Comparison of ENCODE assay signal across 14 cellular contexts in genomic region chr17:75722542-75723095, GRCh38. TPM values are rescaled to one million over a fixed set of nuclear protein-coding genes. Genes with fewer than 3 reads are reported as not detected.
A peak's percentile ranks its signal among the peaks of the same experiment; 100 is the strongest.
DNase-seq lines count a peak whose midpoint lies in the region; ATAC-seq and TF ChIP-seq lines count a peak whose summit lies in the region.
"Had no signal": no experiment of that assay in that cellular context is flagged by ENCODE, and none has a peak within 500 bp of the region (broad histone marks: within the 10 kb centered on the region; RNA-seq: fewer than 3 reads in every experiment).

No MANE protein-coding gene starts in this region.

- peaks cover 19 to 29% of the 10 kb centered on the region in 2 donors for H3K27me3 Mint-ChIP-seq in stimulated activated naive B cell treated with anti-CD40 and anti-IgM and Interleukin-4, amounts not matched to agents 10 μg/mL and 1 μg/mL and 100 μg/mL, for 72 hours

- 51 to 60% methylated on average over 9 of the region's 9 CpGs for WGBS in esophagus, 2 donors
- 59% methylated on average over 9 of the region's 9 CpGs for WGBS in prostate gland

- H3K4me3 ChIP-seq in right atrium auricular region (peak overlapping the region in 1 of 2 donors; percentile 59), esophagus (ENCODE audit: low read depth in 1 of 2, low read length in 2 of 2) (peak overlapping the region; percentile 51 to 87), prostate gland (peak overlapping the region; percentile 34 to 53)

- no peak for TF ChIP-seq POLR2A in prostate gland (IDR thresholded peaks at IDR 0.05)

- no peaks in the 10 kb centered on the region for H3K9me3 Mint-ChIP-seq in stimulated activated naive B cell treated with anti-CD40 and anti-IgM and Interleukin-4, amounts not matched to agents 10 μg/mL and 1 μg/mL and 100 μg/mL, for 72 hours
- H3K9me3 Mint-ChIP-seq: activated CD4-positive, alpha-beta memory T cell treated with anti-CD3 and anti-CD28 coated beads, Interleukin-2, amount 10 ng/mL, durations not matched to agents 7 days and 5 days; activated T-helper 17 cell treated with anti-CD3 and anti-CD28 coated beads, Interleukin-2, amount 50 U/mL, for 72 hours; stimulated activated naive CD8-positive, alpha-beta T cell treated with anti-CD3 and anti-CD28 coated beads, Interleukin-15, Interleukin-2, amounts not matched to agents 100 ng/mL and 50 ng/mL, for 24 hours had no signal

- H3K4me1 Mint-ChIP-seq in stimulated activated naive B cell treated with anti-CD40 and anti-IgM and Interleukin-4, amounts not matched to agents 10 μg/mL and 1 μg/mL and 100 μg/mL, for 72 hours, result peaks cover 3 to 8% of the 10 kb centered on the region in 2 donors
- H3K4me1 Mint-ChIP-seq: activated T-helper 17 cell treated with anti-CD3 and anti-CD28 coated beads, Interleukin-2, amount 50 U/mL, for 72 hours had no signal

- TF ChIP-seq CTCF in right atrium auricular region (IDR thresholded peaks at IDR 0.05) (no peak), prostate gland (IDR thresholded peaks at IDR 0.05) (no peak)

- intact Hi-C loops in Right ventricle myocardium superior (cut with DNase I) (no loop called here), prostate gland (cut with DNase I) (no loop called here)

- no peak for DNase-seq in right atrium auricular region (ENCODE audit: low spot score)
- DNase-seq in Right ventricle myocardium superior, result no peak
- DNase-seq in prostate gland (ENCODE audit: low spot score), result no peak
- no peak for DNase-seq in cerebellum (ENCODE audit: low spot score)
- no peak for DNase-seq in stimulated activated CD4-positive, alpha-beta T cell treated with anti-CD3 and anti-CD28 coated beads, Interleukin-2, amount 100 ng/mL, for 24 hours
- DNase-seq in activated CD8-positive, alpha-beta memory T cell treated with anti-CD3 and anti-CD28 coated beads, Interleukin-2, amount 50 U/mL, for 48 hours, result no peak
- DNase-seq in stimulated activated naive B cell treated with anti-CD40 and anti-IgM and Interleukin-4, amounts not matched to agents 10 μg/mL and 1 μg/mL and 100 μg/mL, for 72 hours, result no peak
- DNase-seq: activated CD4-positive, alpha-beta memory T cell treated with anti-CD3 and anti-CD28 coated beads, Interleukin-2, amount 10 ng/mL, durations not matched to agents 7 days and 5 days; NCI-H187; NCI-H526 treated with DMSO at 0.1 percent for 48 hours had no signal

- H3K4me3 Mint-ChIP-seq in stimulated activated naive B cell treated with anti-CD40 and anti-IgM and Interleukin-4, amounts not matched to agents 10 μg/mL and 1 μg/mL and 100 μg/mL, for 72 hours, result no peak overlapping the region
- H3K4me3 Mint-ChIP-seq: activated CD4-positive, alpha-beta memory T cell treated with anti-CD3 and anti-CD28 coated beads, Interleukin-2, amount 10 ng/mL, durations not matched to agents 7 days and 5 days; stimulated activated naive CD8-positive, alpha-beta T cell treated with anti-CD3 and anti-CD28 coated beads, Interleukin-15, Interleukin-2, amounts not matched to agents 100 ng/mL and 50 ng/mL, for 24 hours had no signal

- H3K36me3 ChIP-seq in right atrium auricular region (no peaks in the 10 kb centered on the region), esophagus (ENCODE audit: control insufficient read depth in 2 of 2, insufficient read depth in 2 of 2, low read length in 1 of 2) (peaks cover 0 to 23% of the 10 kb centered on the region in 2 donors), prostate gland (no peaks in the 10 kb centered on the region)

- peak overlapping the region; percentile 54 to 65 for H3K27ac ChIP-seq in right atrium auricular region
- peak overlapping the region; percentile 75 to 93 for H3K27ac ChIP-seq in esophagus (ENCODE audit: low read depth in 2 of 2, low read length in 1 of 2)
- H3K27ac ChIP-seq in prostate gland, result peak overlapping the region; percentile 70 to 82
- H3K27ac ChIP-seq: KMS-11 had no signal

- no peak for ATAC-seq in Right ventricle myocardium superior (ENCODE audit: poor library complexity)
- ATAC-seq in stimulated activated naive B cell treated with anti-CD40 and anti-IgM and Interleukin-4, amounts not matched to agents 10 μg/mL and 1 μg/mL and 100 μg/mL, for 72 hours (replicated peaks), result no peak
- ATAC-seq: activated T-helper 17 cell treated with anti-CD3 and anti-CD28 coated beads, Interleukin-2, amount 50 U/mL, for 72 hours had no signal

- H3K27me3 ChIP-seq in right atrium auricular region, result no peaks in the 10 kb centered on the region
- no peaks in the 10 kb centered on the region for H3K27me3 ChIP-seq in esophagus (ENCODE audit: control insufficient read depth in 1 of 2, insufficient read depth in 2 of 2, low read length in 2 of 2)
- H3K27me3 ChIP-seq in prostate gland (replicated peaks; ENCODE audit: insufficient read depth), result no peaks in the 10 kb centered on the region

- no peak overlapping the region for H3K27ac Mint-ChIP-seq in stimulated activated naive B cell treated with anti-CD40 and anti-IgM and Interleukin-4, amounts not matched to agents 10 μg/mL and 1 μg/mL and 100 μg/mL, for 72 hours
- H3K27ac Mint-ChIP-seq: activated CD4-positive, alpha-beta memory T cell treated with anti-CD3 and anti-CD28 coated beads, Interleukin-2, amount 10 ng/mL, durations not matched to agents 7 days and 5 days; activated T-helper 17 cell treated with anti-CD3 and anti-CD28 coated beads, Interleukin-2, amount 50 U/mL, for 72 hours; stimulated activated naive CD8-positive, alpha-beta T cell treated with anti-CD3 and anti-CD28 coated beads, Interleukin-15, Interleukin-2, amounts not matched to agents 100 ng/mL and 50 ng/mL, for 24 hours had no signal

- H3K4me1 ChIP-seq in right atrium auricular region (peaks cover 0 to 13% of the 10 kb centered on the region in 2 donors), esophagus (ENCODE audit: control insufficient read depth in 2 of 2, insufficient read depth in 2 of 2, low read length in 1 of 2) (peaks cover 0 to 31% of the 10 kb centered on the region in 2 donors), prostate gland (replicated peaks) (peaks cover 2% of the 10 kb centered on the region)

- no peaks in the 10 kb centered on the region for H3K36me3 Mint-ChIP-seq in stimulated activated naive B cell treated with anti-CD40 and anti-IgM and Interleukin-4, amounts not matched to agents 10 μg/mL and 1 μg/mL and 100 μg/mL, for 72 hours

- H3K9me3 ChIP-seq in right atrium auricular region (no peaks in the 10 kb centered on the region), esophagus (ENCODE audit: control insufficient read depth in 2 of 2, insufficient read depth in 1 of 2, low read depth in 1 of 2, low read length in 1 of 2) (peaks cover 0 to 6% of the 10 kb centered on the region in 2 donors), prostate gland (no peaks in the 10 kb centered on the region)

RNA-seq across cellular contexts. Expression of gene ITGB4, which starts 1.4 kb away (rescaled TPM):
- total RNA-seq in right atrium auricular region (10 to 100 TPM; 11.1 to 37.5 TPM), Right ventricle myocardium superior (9.4 TPM), prostate gland (100 to 1,000 TPM in 1 of 2 donors, 10 to 100 TPM in 1; 81.0 to 105 TPM), cerebellum (2.1 TPM)
- polyA plus RNA-seq in esophagus, result 10 to 100 TPM; 48.4 to 63.2 TPM

RNA-seq across cellular contexts. Expression of gene GALK1, which starts 42.4 kb away (rescaled TPM):
- total RNA-seq in right atrium auricular region (10 to 100 TPM; 19.6 to 21.0 TPM), Right ventricle myocardium superior (23.3 TPM), prostate gland (10 to 100 TPM; 28.1 to 28.5 TPM), cerebellum (6.8 TPM)
- polyA plus RNA-seq in esophagus, result 10 to 100 TPM; 27.9 to 29.5 TPM

RNA-seq across cellular contexts. Expression of gene SAP30BP, which starts 55.5 kb away (rescaled TPM):
- total RNA-seq in right atrium auricular region (10 to 100 TPM; 28.5 to 44.6 TPM), Right ventricle myocardium superior (40.0 TPM), prostate gland (10 to 100 TPM; 50.4 to 72.3 TPM), cerebellum (39.2 TPM)
- 10 to 100 TPM; 63.4 to 68.4 TPM for polyA plus RNA-seq in esophagus

RNA-seq across cellular contexts. Expression of gene RECQL5, which starts 55.7 kb away (rescaled TPM):
- total RNA-seq in right atrium auricular region, result 1 to 10 TPM; 6.2 to 7.1 TPM
- 14.1 TPM for total RNA-seq in Right ventricle myocardium superior
- polyA plus RNA-seq in esophagus, result 100 to 1,000 TPM in 1 of 2 donors, 10 to 100 TPM in 1; 46.9 to 136 TPM
- 100 to 1,000 TPM in 1 of 2 donors, 10 to 100 TPM in 1; 33.6 to 132 TPM for total RNA-seq in prostate gland
- total RNA-seq in cerebellum, result 14.1 TPM
